31 cellular contexts compared by ENCODE assay signal in genomic region chr7:12139421-12139820, GRCh38.
DNase-seq lines count a peak whose midpoint lies in the region; ATAC-seq, FAIRE-seq and TF ChIP-seq lines count a peak whose summit lies in the region.
"Had no signal": no experiment of that assay in that cellular context is flagged by ENCODE, and none has a peak within 500 bp of the region (broad histone marks: within the 10 kb centered on the region; RNA-seq: fewer than 3 reads in every experiment).

No MANE protein-coding gene starts in this region.

- H3K9me3 ChIP-seq in GM12878 (replicated peaks; ENCODE audit: control insufficient read depth, insufficient read depth, low read length) (no peaks in the 10 kb centered on the region), trophoblast cell (ENCODE audit: insufficient read depth, low read depth, low read length) (no peaks in the 10 kb centered on the region), tibial nerve (no peaks in the 10 kb centered on the region)
- H3K9me3 ChIP-seq: Caco-2, gastrocnemius medialis, pancreas, SJCRH30 had no signal

- TF ChIP-seq CTCF in GM12878 (IDR thresholded peaks at IDR 0.05 in 2 of 3, conservative IDR thresholded peaks at IDR 0.05 in 1 of 3; ENCODE audit: control insufficient read depth in 2 of 3, extremely low read depth in 1 of 3, insufficient read depth in 1 of 3, low read depth in 3 of 3, low read length in 3 of 3), result no peak
- TF ChIP-seq CTCF in tibial nerve (IDR thresholded peaks at IDR 0.05), result no peak
- no peak for TF ChIP-seq CTCF in CD14-positive monocyte (IDR thresholded peaks at IDR 0.05)

- BruUV-seq in GM12878 (replicated peaks; lab: Mats Ljungman, UMichigan), result no TSS peak

- H3K4me2 ChIP-seq in GM12878 (ENCODE audit: control insufficient read depth, insufficient read depth) (no peak overlapping the region), trophoblast cell (ENCODE audit: low read length) (no peak overlapping the region)

- SMC1A ChIA-PET in GM12878 (lab: Charles Lee; ENCODE audit: uncharacterized antibody, unreplicated experiment), result no interaction called here

- H3K27me3 ChIP-seq in GM12878 (replicated peaks in 1 of 2; ENCODE audit: control insufficient read depth in 2 of 2, insufficient read depth in 2 of 2, low read length in 1 of 2), result no peaks in the 10 kb centered on the region
- H3K27me3 ChIP-seq in trophoblast cell (ENCODE audit: insufficient read depth, low read length), result no peaks in the 10 kb centered on the region
- no peaks in the 10 kb centered on the region for H3K27me3 ChIP-seq in tibial nerve
- H3K27me3 ChIP-seq: gastrocnemius medialis, pancreas had no signal

- no peak overlapping the region for H2BK120ac ChIP-seq in trophoblast cell (ENCODE audit: insufficient read depth, low read length, poor library complexity)

- H2AFZ ChIP-seq in GM12878 (ENCODE audit: control insufficient read depth, low read depth, low read length) (no peak overlapping the region), trophoblast cell (ENCODE audit: insufficient read depth, low read length, poor library complexity) (no peak overlapping the region)

- POLR2A ChIA-PET in GM12878 (lab: Charles Lee), result no interaction called here

- no peak overlapping the region for H3K4me3 Mint-ChIP-seq in CD14-positive monocyte
- H3K4me3 Mint-ChIP-seq: activated naive CD4-positive, alpha-beta T cell treated with anti-CD3 and anti-CD28 coated beads, Interleukin-2, amount 50 U/mL, for 24 hours; B cell; brain; dendritic cell treated with granulocyte-macrophage colony-stimulating factor and Interleukin-4, amounts not matched to agents 40 ng/mL and 50 ng/mL, for 4 days; memory B cell; naive thymus-derived CD4-positive, alpha-beta T cell; stimulated activated naive CD8-positive, alpha-beta T cell treated with anti-CD3 and anti-CD28 coated beads, Interleukin-15, amount 100 ng/mL, for 72 hours; type B pancreatic cell had no signal

- DNase-seq in H4 (ENCODE audit: low spot score) (peak; percentile 98), NCI-H226 (peak; percentile 26), GM12878 (ENCODE audit: low read depth, low spot score) (no peak), trophoblast cell (peak; percentile 0 to 38), tibial nerve (ENCODE audit: low spot score in 2 of 2) (no peak), CD14-positive monocyte (ENCODE audit: low spot score) (no peak), MV-4-11 (lab: John Stamatoyannopoulos, UW) (no peak)
- DNase-seq: activated CD8-positive, alpha-beta memory T cell treated with anti-CD3 and anti-CD28 coated beads for 24 hours; Caco-2; gastrocnemius medialis; H7; KBM-7; naive thymus-derived CD4-positive, alpha-beta T cell; NCI-H2171; NCI-H774; pancreas; SJCRH30; stimulated activated CD4-positive, alpha-beta T cell treated with anti-CD3 and anti-CD28 coated beads, Interleukin-2, amount 100 ng/mL, for 24 hours; stimulated activated naive CD8-positive, alpha-beta T cell treated with anti-CD3 and anti-CD28 coated beads, Interleukin-15, amount 100 ng/mL, for 72 hours; T-helper 2 cell had no signal

- no peak overlapping the region for H2BK12ac ChIP-seq in trophoblast cell (ENCODE audit: low read length)

- no peak overlapping the region for H2BK5ac ChIP-seq in trophoblast cell (ENCODE audit: low read depth, low read length, poor library complexity)

- H3K9ac ChIP-seq in GM12878 (ENCODE audit: control insufficient read depth, insufficient read depth, low read length) (no peak overlapping the region), trophoblast cell (ENCODE audit: low read length) (no peak overlapping the region)

- intact Hi-C loops in GM12878 (cut with micrococcal nuclease; ENCODE audit: unreplicated experiment), result no loop called here
- intact Hi-C loops in CD14-positive monocyte (cut with micrococcal nuclease), result no loop called here

- H2AK5ac ChIP-seq in trophoblast cell (ENCODE audit: low read length), result no peak overlapping the region

- no peaks in the 10 kb centered on the region for H4K20me1 ChIP-seq in GM12878 (ENCODE audit: control insufficient read depth, insufficient read depth)

- RAD21 ChIA-PET in GM12878 (lab: Charles Lee; ENCODE audit: unreplicated experiment), result no interaction called here

- TF ChIP-seq EP300 in GM12878 (IDR thresholded peaks at IDR 0.05; ENCODE audit: borderline replicate concordance in 1 of 2, control insufficient read depth in 1 of 2, low read depth in 2 of 2, low read length in 2 of 2) (no peak), tibial nerve (IDR thresholded peaks at IDR 0.05) (no peak)

- TF ChIP-seq POLR2A in GM12878 (IDR thresholded peaks at IDR 0.05; ENCODE audit: low read depth, low read length), result no peak
- TF ChIP-seq POLR2A in tibial nerve (IDR thresholded peaks at IDR 0.05), result no peak

- H3K27ac Mint-ChIP-seq in CD14-positive monocyte, result no peak overlapping the region
- H3K27ac Mint-ChIP-seq: activated naive CD4-positive, alpha-beta T cell treated with anti-CD3 and anti-CD28 coated beads, Interleukin-2, amount 50 U/mL, for 24 hours; B cell; brain; dendritic cell treated with granulocyte-macrophage colony-stimulating factor and Interleukin-4, amounts not matched to agents 40 ng/mL and 50 ng/mL, for 4 days; memory B cell; naive thymus-derived CD4-positive, alpha-beta T cell; stimulated activated naive CD8-positive, alpha-beta T cell treated with anti-CD3 and anti-CD28 coated beads, Interleukin-15, amount 100 ng/mL, for 72 hours; type B pancreatic cell had no signal

- H3K36me3 Mint-ChIP-seq in CD14-positive monocyte, result no peaks in the 10 kb centered on the region
- H3K36me3 Mint-ChIP-seq: activated naive CD4-positive, alpha-beta T cell treated with anti-CD3 and anti-CD28 coated beads, Interleukin-2, amount 50 U/mL, for 24 hours; brain; memory B cell; naive thymus-derived CD4-positive, alpha-beta T cell; type B pancreatic cell had no signal

- H3K79me1 ChIP-seq in trophoblast cell (ENCODE audit: low read length), result no peaks in the 10 kb centered on the region

- no peak overlapping the region for H4K91ac ChIP-seq in trophoblast cell (ENCODE audit: low read depth, low read length)

- H3K27ac ChIP-seq in GM12878 (ENCODE audit: control insufficient read depth, insufficient read depth) (no peak overlapping the region), trophoblast cell (ENCODE audit: low read depth, low read length) (no peak overlapping the region), tibial nerve (no peak overlapping the region)
- H3K27ac ChIP-seq: gastrocnemius medialis, HL-60, pancreas, SJCRH30 had no signal

- no peak for TF ChIP-seq RAD21 in GM12878 (IDR thresholded peaks at IDR 0.05; ENCODE audit: insufficient read depth, low read depth, low read length)

- no peak overlapping the region for H3K4me3 ChIP-seq in GM12878
- no peak overlapping the region for H3K4me3 ChIP-seq in trophoblast cell (ENCODE audit: low read depth, low read length)
- H3K4me3 ChIP-seq in tibial nerve, result no peak overlapping the region
- H3K4me3 ChIP-seq: gastrocnemius medialis, pancreas, SJCRH30 had no signal

- peaks cover 1 to 7% (median 4%) of the 10 kb centered on the region in 7 donors for H3K9me3 Mint-ChIP-seq in CD14-positive monocyte
- H3K9me3 Mint-ChIP-seq: activated naive CD4-positive, alpha-beta T cell treated with anti-CD3 and anti-CD28 coated beads, Interleukin-2, amount 50 U/mL, for 24 hours; dendritic cell treated with granulocyte-macrophage colony-stimulating factor and Interleukin-4, amounts not matched to agents 40 ng/mL and 50 ng/mL, for 4 days; type B pancreatic cell had no signal

- H3K18ac ChIP-seq in trophoblast cell (ENCODE audit: low read length), result no peak overlapping the region

- no peaks in the 10 kb centered on the region for H3K4me1 Mint-ChIP-seq in CD14-positive monocyte
- H3K4me1 Mint-ChIP-seq: B cell; brain; memory B cell; stimulated activated naive CD8-positive, alpha-beta T cell treated with anti-CD3 and anti-CD28 coated beads, Interleukin-15, amount 100 ng/mL, for 72 hours had no signal

- no peak overlapping the region for H3K23ac ChIP-seq in trophoblast cell (ENCODE audit: low read length)

- H3K4me1 ChIP-seq in GM12878 (ENCODE audit: control insufficient read depth, insufficient read depth, low read length), result no peaks in the 10 kb centered on the region
- H3K4me1 ChIP-seq in trophoblast cell (ENCODE audit: control insufficient read depth in 1 of 2, insufficient read depth in 2 of 2, low read length in 2 of 2), result no peaks in the 10 kb centered on the region
- H3K4me1 ChIP-seq in tibial nerve, result no peaks in the 10 kb centered on the region
- H3K4me1 ChIP-seq: Caco-2, gastrocnemius medialis, pancreas, SJCRH30 had no signal

- H3K14ac ChIP-seq in trophoblast cell (ENCODE audit: low read length), result no peak overlapping the region

- no peak for FAIRE-seq in GM12878 (lab: Jason Lieb, UNC)
- FAIRE-seq: endothelial cell of umbilical vein, pancreas had no signal

- H4K12ac ChIP-seq in trophoblast cell (ENCODE audit: low read depth, low read length), result no peak overlapping the region

- in situ Hi-C loops in GM12878 (cut with MboI), result no loop called here

- CTCF ChIA-PET in GM12878 (lab: Yijun Ruan, JAX), result interaction anchor here (0.7 kb wide), 1 partner anchor 70 kb away, joined by 3 read pairs; no protein-coding TSS in a partner anchor

- H3K79me2 ChIP-seq in GM12878 (ENCODE audit: control insufficient read depth, insufficient read depth, low read length), result no peaks in the 10 kb centered on the region
- no peaks in the 10 kb centered on the region for H3K79me2 ChIP-seq in trophoblast cell (ENCODE audit: control insufficient read depth, insufficient read depth, low read length, poor library complexity)

- H3K4ac ChIP-seq in trophoblast cell (ENCODE audit: low read depth, low read length), result no peak overlapping the region

- H3K36me3 ChIP-seq in GM12878 (ENCODE audit: control insufficient read depth in 2 of 2, insufficient read depth in 2 of 2, low read length in 1 of 2) (no peaks in the 10 kb centered on the region), trophoblast cell (ENCODE audit: control insufficient read depth in 1 of 2, insufficient read depth in 2 of 2, low read length in 2 of 2) (no peaks in the 10 kb centered on the region), tibial nerve (no peaks in the 10 kb centered on the region)
- H3K36me3 ChIP-seq: gastrocnemius medialis, pancreas, SJCRH30 had no signal

- no peak for ATAC-seq in GM12878
- ATAC-seq in GM18870 (IDR thresholded peaks at IDR 0.05; ENCODE audit: unreplicated experiment), result no peak
- ATAC-seq: activated CD4-positive, CD25-positive, alpha-beta regulatory T cell treated with anti-CD3 and anti-CD28 coated beads, Interleukin-2, amount 50 U/mL, for 24 hours; gastrocnemius medialis; naive thymus-derived CD4-positive, alpha-beta T cell; pancreas; sciatic nerve; stimulated activated naive CD8-positive, alpha-beta T cell treated with anti-CD3 and anti-CD28 coated beads, Interleukin-15, amount 100 ng/mL, for 72 hours had no signal

- no peak overlapping the region for H4K8ac ChIP-seq in trophoblast cell (ENCODE audit: low read depth, low read length)

- 58% methylated on average over 6 of the region's 6 CpGs for WGBS in GM12878 (ENCODE audit: insufficient coverage, insufficient replicate concordance, low lambda C conversion rate, missing lambda C conversion rate)
- no CpG with 5 or more reads among the region's 6 CpGs for WGBS in trophoblast cell (ENCODE audit: extremely low coverage, insufficient coverage, insufficient read length)
- WGBS in tibial nerve, 2 donors, result 82 to 83% methylated on average over 6 of the region's 6 CpGs

- H3K27me3 Mint-ChIP-seq in CD14-positive monocyte (ENCODE audit: low read depth in 3 of 3), result peaks cover 0 to 1% (median 0%) of the 10 kb centered on the region in 3 donors
- H3K27me3 Mint-ChIP-seq: activated naive CD4-positive, alpha-beta T cell treated with anti-CD3 and anti-CD28 coated beads, Interleukin-2, amount 50 U/mL, for 24 hours; B cell; dendritic cell treated with granulocyte-macrophage colony-stimulating factor and Interleukin-4, amounts not matched to agents 40 ng/mL and 50 ng/mL, for 4 days; stimulated activated naive CD8-positive, alpha-beta T cell treated with anti-CD3 and anti-CD28 coated beads, Interleukin-15, amount 100 ng/mL, for 72 hours had no signal

Comparison
In these comparisons a context has a peak if more than half of its experiments do, and no peak if none do; other contexts are left out.
1. DNase-seq: peak in H4 (single experiment), NCI-H226 (single experiment) and trophoblast cell (2 of 2); none in GM12878 (single experiment), tibial nerve (0 of 2), CD14-positive monocyte (single experiment) and MV-4-11 (single experiment).